In the genomic region with DNA sequence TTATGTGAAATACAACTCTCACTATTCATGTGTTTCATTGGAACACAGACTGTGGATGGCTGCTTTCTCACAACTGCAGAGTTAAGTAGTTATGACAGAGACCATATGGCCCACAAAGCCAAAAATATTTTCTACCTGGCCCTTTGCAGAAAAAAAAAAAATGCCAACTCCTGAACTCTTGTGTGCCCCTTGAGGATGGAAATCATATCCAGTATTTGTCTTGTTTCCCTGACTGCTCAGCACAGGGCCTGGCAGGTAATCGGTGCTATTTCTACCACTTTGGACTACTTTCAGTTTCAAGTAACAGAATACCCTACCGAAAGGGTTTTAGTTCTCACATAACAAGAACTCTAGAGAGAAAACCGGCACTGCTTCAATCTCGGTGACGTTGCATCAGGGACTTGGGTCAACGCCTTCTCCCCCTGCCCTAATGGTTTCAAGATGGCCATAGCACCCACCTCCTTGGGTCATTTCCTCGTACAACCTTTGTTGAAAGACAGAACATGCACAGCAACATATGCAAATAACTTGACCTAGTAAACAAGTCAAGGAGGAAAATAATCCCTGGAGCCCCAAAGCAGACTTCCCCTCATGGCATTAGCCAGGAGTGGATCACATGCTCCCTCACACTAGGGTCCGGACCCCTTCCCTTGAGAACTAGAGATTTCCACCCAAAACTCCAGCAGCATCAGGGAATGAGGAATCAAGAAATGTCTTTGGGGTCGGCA, we compare ENCODE assay signal across 1 cellular context.
TF ChIP-seq lines count a peak whose summit lies in the region.

No MANE protein-coding gene starts in this region.

TF ChIP-seq in WTC11, 78 proteins besides CTCF, POLR2A, EP300 and RAD21 (continued from another document):
- TF ChIP-seq SMAD3 (CRISPR knock-in tag; IDR thresholded peaks at IDR 0.05; ENCODE audit: borderline replicate concordance), result no peak
- no peak for TF ChIP-seq FOXP1 (CRISPR knock-in tag; IDR thresholded peaks at IDR 0.05; ENCODE audit: borderline replicate concordance)
- no peak for TF ChIP-seq ZNF219 (CRISPR knock-in tag; IDR thresholded peaks at IDR 0.05; ENCODE audit: borderline replicate concordance)
- TF ChIP-seq ATF1 (CRISPR knock-in tag; IDR thresholded peaks at IDR 0.05), result no peak
- TF ChIP-seq, protein P1, sequence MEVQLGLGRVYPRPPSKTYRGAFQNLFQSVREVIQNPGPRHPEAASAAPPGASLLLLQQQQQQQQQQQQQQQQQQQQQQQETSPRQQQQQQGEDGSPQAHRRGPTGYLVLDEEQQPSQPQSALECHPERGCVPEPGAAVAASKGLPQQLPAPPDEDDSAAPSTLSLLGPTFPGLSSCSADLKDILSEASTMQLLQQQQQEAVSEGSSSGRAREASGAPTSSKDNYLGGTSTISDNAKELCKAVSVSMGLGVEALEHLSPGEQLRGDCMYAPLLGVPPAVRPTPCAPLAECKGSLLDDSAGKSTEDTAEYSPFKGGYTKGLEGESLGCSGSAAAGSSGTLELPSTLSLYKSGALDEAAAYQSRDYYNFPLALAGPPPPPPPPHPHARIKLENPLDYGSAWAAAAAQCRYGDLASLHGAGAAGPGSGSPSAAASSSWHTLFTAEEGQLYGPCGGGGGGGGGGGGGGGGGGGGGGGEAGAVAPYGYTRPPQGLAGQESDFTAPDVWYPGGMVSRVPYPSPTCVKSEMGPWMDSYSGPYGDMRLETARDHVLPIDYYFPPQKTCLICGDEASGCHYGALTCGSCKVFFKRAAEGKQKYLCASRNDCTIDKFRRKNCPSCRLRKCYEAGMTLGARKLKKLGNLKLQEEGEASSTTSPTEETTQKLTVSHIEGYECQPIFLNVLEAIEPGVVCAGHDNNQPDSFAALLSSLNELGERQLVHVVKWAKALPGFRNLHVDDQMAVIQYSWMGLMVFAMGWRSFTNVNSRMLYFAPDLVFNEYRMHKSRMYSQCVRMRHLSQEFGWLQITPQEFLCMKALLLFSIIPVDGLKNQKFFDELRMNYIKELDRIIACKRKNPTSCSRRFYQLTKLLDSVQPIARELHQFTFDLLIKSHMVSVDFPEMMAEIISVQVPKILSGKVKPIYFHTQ (CRISPR knock-in tag; IDR thresholded peaks at IDR 0.05), result no peak
- no peak for TF ChIP-seq NR2C2 (CRISPR knock-in tag; IDR thresholded peaks at IDR 0.05)
- TF ChIP-seq HMGA2 (CRISPR knock-in tag; IDR thresholded peaks at IDR 0.05), result no peak
- TF ChIP-seq KAT7 (CRISPR knock-in tag; IDR thresholded peaks at IDR 0.05; ENCODE audit: borderline replicate concordance), result no peak
- TF ChIP-seq, protein P2, sequence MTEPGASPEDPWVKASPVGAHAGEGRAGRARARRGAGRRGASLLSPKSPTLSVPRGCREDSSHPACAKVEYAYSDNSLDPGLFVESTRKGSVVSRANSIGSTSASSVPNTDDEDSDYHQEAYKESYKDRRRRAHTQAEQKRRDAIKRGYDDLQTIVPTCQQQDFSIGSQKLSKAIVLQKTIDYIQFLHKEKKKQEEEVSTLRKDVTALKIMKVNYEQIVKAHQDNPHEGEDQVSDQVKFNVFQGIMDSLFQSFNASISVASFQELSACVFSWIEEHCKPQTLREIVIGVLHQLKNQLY (CRISPR knock-in tag; IDR thresholded peaks at IDR 0.05), result no peak
- TF ChIP-seq TEAD1 (CRISPR knock-in tag; IDR thresholded peaks at IDR 0.05), result no peak
- TF ChIP-seq EMX1 (CRISPR knock-in tag; IDR thresholded peaks at IDR 0.05), result no peak
